In the genomic region with DNA sequence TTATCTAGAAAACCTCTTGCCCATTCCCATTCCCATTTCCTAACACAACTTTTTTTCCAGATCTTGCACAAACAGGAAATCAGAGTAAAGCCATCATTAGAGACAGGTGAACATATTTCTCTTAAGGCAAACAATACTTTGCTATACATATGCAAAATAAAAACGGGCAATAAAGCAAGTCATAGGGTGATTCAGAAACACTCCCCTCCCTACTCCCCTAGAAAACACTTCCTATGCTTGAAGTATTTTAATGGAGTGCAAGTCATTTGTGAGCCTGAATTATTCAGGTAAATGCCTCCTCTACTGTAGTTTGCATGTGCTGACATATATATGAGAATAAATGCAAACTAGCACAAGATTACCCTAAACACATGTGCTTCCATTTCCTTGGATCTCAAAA, we compare ENCODE assay signal across 20 cellular contexts.
DNase-seq lines count a peak whose midpoint lies in the region; ATAC-seq, FAIRE-seq and TF ChIP-seq lines count a peak whose summit lies in the region.
"Had no signal": no experiment of that assay in that cellular context is flagged by ENCODE, and none has a peak within 500 bp of the region (broad histone marks: within the 10 kb centered on the region; RNA-seq: fewer than 3 reads in every experiment).

No MANE protein-coding gene starts in this region.

- H4K20me1 ChIP-seq in mammary epithelial cell (ENCODE audit: insufficient read depth, low read length) (no peaks in the 10 kb centered on the region), keratinocyte (ENCODE audit: control insufficient read depth, extremely low read depth, insufficient read depth, low read length) (no peaks in the 10 kb centered on the region), hepatocyte (ENCODE audit: insufficient read depth, poor library complexity, severe bottlenecking) (no peaks in the 10 kb centered on the region), neural progenitor cell (ENCODE audit: low read depth) (no peaks in the 10 kb centered on the region)
- H4K20me1 ChIP-seq: BLaER1 had no signal

- H3K27me3 ChIP-seq in mammary epithelial cell (ENCODE audit: insufficient read depth, low read length), result no peaks in the 10 kb centered on the region
- H3K27me3 ChIP-seq in RWPE2 (ENCODE audit: insufficient read depth, poor library complexity, severe bottlenecking), result no peaks in the 10 kb centered on the region
- no peaks in the 10 kb centered on the region for H3K27me3 ChIP-seq in keratinocyte (ENCODE audit: control insufficient read depth, extremely low read depth, insufficient read depth, low read length)
- H3K27me3 ChIP-seq in hepatocyte, result no peaks in the 10 kb centered on the region
- no peaks in the 10 kb centered on the region for H3K27me3 ChIP-seq in neural progenitor cell
- H3K27me3 ChIP-seq: BLaER1 had no signal

- BruUV-seq in mammary epithelial cell (replicated peaks; lab: Mats Ljungman, UMichigan) (no TSS peak), MCF 10A (replicated peaks; lab: Mats Ljungman, UMichigan) (no TSS peak)

- 94% methylated on average over 1 of the region's 1 CpG for WGBS in mammary epithelial cell (ENCODE audit: low coverage, missing lambda C conversion rate)
- WGBS in hepatocyte (ENCODE audit: low lambda C conversion rate, missing lambda C conversion rate), result 97% methylated on average over 1 of the region's 1 CpG

- H3K36me3 ChIP-seq in mammary epithelial cell (ENCODE audit: insufficient read depth, low read length), result no peaks in the 10 kb centered on the region
- H3K36me3 ChIP-seq in RWPE2 (ENCODE audit: low read depth), result no peaks in the 10 kb centered on the region
- H3K36me3 ChIP-seq in keratinocyte (ENCODE audit: control insufficient read depth in 2 of 2, extremely low read depth in 1 of 2, insufficient read depth in 2 of 2, low read length in 2 of 2), result no peaks in the 10 kb centered on the region
- no peaks in the 10 kb centered on the region for H3K36me3 ChIP-seq in hepatocyte (replicated peaks; ENCODE audit: insufficient read depth, low read depth)
- H3K36me3 ChIP-seq in neural progenitor cell, result no peaks in the 10 kb centered on the region
- H3K36me3 ChIP-seq: BLaER1, HAP-1 had no signal

- H3K27ac ChIP-seq in mammary epithelial cell (ENCODE audit: insufficient read depth, low read depth, low read length) (no peak overlapping the region), RWPE2 (ENCODE audit: poor library complexity, severe bottlenecking) (peak overlapping the region; percentile 8), keratinocyte (ENCODE audit: control insufficient read depth, insufficient read depth, low read length) (peak overlapping the region; percentile 34), hepatocyte (no peak overlapping the region), neural progenitor cell (no peak overlapping the region)
- H3K27ac ChIP-seq: BLaER1, GM23248, HL-60 had no signal

- POLR2A ChIA-PET in MCF 10A (lab: Yijun Ruan, JAX), result interaction anchor here (0.5 to 2.4 kb wide), 2 partner anchors 9 to 21 kb away, joined by 4 to 8 read pairs; no protein-coding TSS in a partner anchor

- intact Hi-C loops in mammary epithelial cell (cut with micrococcal nuclease), result no loop called here
- intact Hi-C loops in MCF 10A (cut with micrococcal nuclease), result no loop called here

- no peaks in the 10 kb centered on the region for H3F3A ChIP-seq in neural progenitor cell (ENCODE audit: low read depth)

- no peak for ATAC-seq in RWPE2 (ENCODE audit: low read depth)
- ATAC-seq in omental fat pad (ENCODE audit: low FRiP score), result no peak

- H3K27ac Mint-ChIP-seq in MCF 10A (ENCODE audit: low read depth, unreplicated experiment) (no peak overlapping the region), neural progenitor cell (no peak overlapping the region)
- H3K27ac Mint-ChIP-seq: CD14-positive monocyte; CD4-positive, alpha-beta memory T cell had no signal

- CTCF ChIA-PET in mammary epithelial cell (lab: Charles Lee; ENCODE audit: low non-redundant PET), result no interaction called here
- CTCF ChIA-PET in MCF 10A (lab: Yijun Ruan, JAX), result interaction anchor here (0.6 to 0.9 kb wide), 2 partner anchors 25 to 607 kb away, joined by 3 to 4 read pairs; no protein-coding TSS in a partner anchor

- no peak overlapping the region for H3K4me3 ChIP-seq in mammary epithelial cell (replicated peaks in 1 of 3; ENCODE audit: insufficient read depth in 1 of 3, low read depth in 2 of 3, low read length in 3 of 3)
- no peak overlapping the region for H3K4me3 ChIP-seq in RWPE2 (ENCODE audit: severe bottlenecking)
- no peak overlapping the region for H3K4me3 ChIP-seq in keratinocyte (ENCODE audit: control insufficient read depth in 2 of 3, extremely low read depth in 1 of 3, insufficient read depth in 2 of 3, low read depth in 1 of 3, low read length in 3 of 3)
- no peak overlapping the region for H3K4me3 ChIP-seq in hepatocyte
- H3K4me3 ChIP-seq in neural progenitor cell, result no peak overlapping the region
- H3K4me3 ChIP-seq: BLaER1, GM23248, HAP-1 had no signal

- peaks cover 17% of the 10 kb centered on the region for H3K4me1 ChIP-seq in mammary epithelial cell (ENCODE audit: insufficient read depth, low read length)
- H3K4me1 ChIP-seq in RWPE2 (ENCODE audit: insufficient read depth, poor library complexity, severe bottlenecking), result peaks cover 9% of the 10 kb centered on the region
- H3K4me1 ChIP-seq in keratinocyte (ENCODE audit: control insufficient read depth, extremely low read depth, insufficient read depth, low read length), result peaks cover 21% of the 10 kb centered on the region
- no peaks in the 10 kb centered on the region for H3K4me1 ChIP-seq in hepatocyte (ENCODE audit: insufficient read depth)
- no peaks in the 10 kb centered on the region for H3K4me1 ChIP-seq in neural progenitor cell
- H3K4me1 ChIP-seq: BLaER1, HAP-1 had no signal

- no peak for FAIRE-seq in keratinocyte (lab: Jason Lieb, UNC)
- FAIRE-seq: GM12892, GM18507 had no signal

- no peaks in the 10 kb centered on the region for H3K9me2 ChIP-seq in hepatocyte (replicated peaks; ENCODE audit: insufficient read depth)

- H3K4me3 Mint-ChIP-seq in MCF 10A (ENCODE audit: unreplicated experiment) (no peak overlapping the region), neural progenitor cell (no peak overlapping the region)
- H3K4me3 Mint-ChIP-seq: CD14-positive monocyte; CD4-positive, alpha-beta memory T cell had no signal

- H2AFZ ChIP-seq in mammary epithelial cell (ENCODE audit: low read depth, low read length), result peak overlapping the region; percentile 49
- no peak overlapping the region for H2AFZ ChIP-seq in keratinocyte (ENCODE audit: control insufficient read depth, low read length)
- no peak overlapping the region for H2AFZ ChIP-seq in hepatocyte
- no peak overlapping the region for H2AFZ ChIP-seq in neural progenitor cell (replicated peaks)

- H3K79me2 ChIP-seq in mammary epithelial cell (ENCODE audit: insufficient read depth, low read length) (no peaks in the 10 kb centered on the region), keratinocyte (ENCODE audit: control insufficient read depth, insufficient read depth, low read length) (no peaks in the 10 kb centered on the region), hepatocyte (no peaks in the 10 kb centered on the region), neural progenitor cell (ENCODE audit: low read depth) (no peaks in the 10 kb centered on the region)

- TF ChIP-seq CTCF in mammary epithelial cell (conservative IDR thresholded peaks at IDR 0.05 in 1 of 2, IDR thresholded peaks at IDR 0.05 in 1 of 2; ENCODE audit: extremely low read depth in 1 of 2, insufficient read depth in 1 of 2, low read depth in 1 of 2, low read length in 2 of 2), result no peak
- no peak for TF ChIP-seq CTCF in MCF 10A (IDR thresholded peaks at IDR 0.05; ENCODE audit: unreplicated experiment)
- TF ChIP-seq CTCF in RWPE2 (IDR thresholded peaks at IDR 0.05; ENCODE audit: poor library complexity, severe bottlenecking), result no peak
- no peak for TF ChIP-seq CTCF in keratinocyte (optimal IDR thresholded peaks at IDR 0.05 in 1 of 3, IDR thresholded peaks at IDR 0.05 in 1 of 3, conservative IDR thresholded peaks at IDR 0.05 in 1 of 3; ENCODE audit: extremely low read depth in 1 of 3, insufficient read depth in 2 of 3, low read length in 3 of 3)
- no peak for TF ChIP-seq CTCF in hepatocyte (IDR thresholded peaks at IDR 0.05; ENCODE audit: poor library complexity)
- no peak for TF ChIP-seq CTCF in omental fat pad (IDR thresholded peaks at IDR 0.05)
- TF ChIP-seq CTCF in neural progenitor cell (IDR thresholded peaks at IDR 0.05), result no peak

- no peaks in the 10 kb centered on the region for H3K9me3 Mint-ChIP-seq in MCF 10A (ENCODE audit: unreplicated experiment)
- no peaks in the 10 kb centered on the region for H3K9me3 Mint-ChIP-seq in neural progenitor cell

- in situ Hi-C loops in mammary epithelial cell (cut with MboI; ENCODE audit: low sequenced_read_pairs in 2 of 2), result no loop called here

- H3K27me3 Mint-ChIP-seq in MCF 10A (ENCODE audit: insufficient read depth, unreplicated experiment) (no peaks in the 10 kb centered on the region), neural progenitor cell (ENCODE audit: insufficient read depth, low read depth) (no peaks in the 10 kb centered on the region)

- H3K4me1 Mint-ChIP-seq in MCF 10A (ENCODE audit: insufficient read depth, unreplicated experiment) (peaks cover 14% of the 10 kb centered on the region), neural progenitor cell (peaks cover 14% of the 10 kb centered on the region)
- H3K4me1 Mint-ChIP-seq: CD14-positive monocyte had no signal

- no peaks in the 10 kb centered on the region for H3K36me3 Mint-ChIP-seq in MCF 10A (ENCODE audit: insufficient read depth, unreplicated experiment)
- H3K36me3 Mint-ChIP-seq in neural progenitor cell, result no peaks in the 10 kb centered on the region
- H3K36me3 Mint-ChIP-seq: CD14-positive monocyte; CD4-positive, alpha-beta memory T cell had no signal

- DNase-seq in mammary epithelial cell, result no peak
- DNase-seq in MCF 10A (ENCODE audit: unreplicated experiment), result no peak
- peak; percentile 51 for DNase-seq in NCI-H1048 (lab: John Stamatoyannopoulos, UW)
- no peak for DNase-seq in RWPE2 (ENCODE audit: low spot score)
- DNase-seq in keratinocyte (ENCODE audit: low read depth, low spot score), result no peak
- DNase-seq in hepatocyte (ENCODE audit: low spot score), result no peak
- DNase-seq in omental fat pad (ENCODE audit: low spot score), result no peak
- no peak for DNase-seq in neural progenitor cell (ENCODE audit: low spot score)
- DNase-seq: 8988T; CD4-positive, alpha-beta memory T cell; DMS153; DMS79; GDM1; GM23248 had no signal

- dilution Hi-C loops in mammary epithelial cell (cut with HindIII; ENCODE audit: low sequenced_read_pairs), result no loop called here
- dilution Hi-C loops in keratinocyte (cut with MboI; ENCODE audit: extremely low pct_ligation_motif_present, low sequenced_read_pairs), result no loop called here

- H3K4me2 ChIP-seq in mammary epithelial cell (ENCODE audit: insufficient read depth, low read depth, low read length) (no peak overlapping the region), keratinocyte (ENCODE audit: control insufficient read depth, extremely low read depth, insufficient read depth, low read depth, low read length) (peak overlapping the region; percentile 20), hepatocyte (no peak overlapping the region), neural progenitor cell (no peak overlapping the region)
- H3K4me2 ChIP-seq: BLaER1 had no signal

- H3K9me3 ChIP-seq in mammary epithelial cell (replicated peaks; ENCODE audit: insufficient read depth, low read length), result no peaks in the 10 kb centered on the region
- no peaks in the 10 kb centered on the region for H3K9me3 ChIP-seq in RWPE2 (ENCODE audit: severe bottlenecking)
- H3K9me3 ChIP-seq in keratinocyte (ENCODE audit: control insufficient read depth, low read depth, low read length), result no peaks in the 10 kb centered on the region
- no peaks in the 10 kb centered on the region for H3K9me3 ChIP-seq in hepatocyte (ENCODE audit: low read depth)
- no peaks in the 10 kb centered on the region for H3K9me3 ChIP-seq in neural progenitor cell (ENCODE audit: low read depth)
- H3K9me3 ChIP-seq: BLaER1, HAP-1 had no signal

- H3K9me1 ChIP-seq in keratinocyte (ENCODE audit: control insufficient read depth, extremely low read depth, insufficient read depth, low read length), result no peaks in the 10 kb centered on the region

- H3K9ac ChIP-seq in mammary epithelial cell (ENCODE audit: insufficient read depth, low read length) (no peak overlapping the region), keratinocyte (ENCODE audit: control insufficient read depth, extremely low read depth, insufficient read depth, low read length) (no peak overlapping the region), neural progenitor cell (no peak overlapping the region)
- H3K9ac ChIP-seq: BLaER1, GM23248 had no signal

Comparison
In these comparisons a context has a peak if more than half of its experiments do, and no peak if none do; other contexts are left out.
1. H3K27ac ChIP-seq: peak in RWPE2 (single experiment) and keratinocyte (single experiment); none in mammary epithelial cell (single experiment), hepatocyte (single experiment) and neural progenitor cell (single experiment).